In the genomic region with DNA sequence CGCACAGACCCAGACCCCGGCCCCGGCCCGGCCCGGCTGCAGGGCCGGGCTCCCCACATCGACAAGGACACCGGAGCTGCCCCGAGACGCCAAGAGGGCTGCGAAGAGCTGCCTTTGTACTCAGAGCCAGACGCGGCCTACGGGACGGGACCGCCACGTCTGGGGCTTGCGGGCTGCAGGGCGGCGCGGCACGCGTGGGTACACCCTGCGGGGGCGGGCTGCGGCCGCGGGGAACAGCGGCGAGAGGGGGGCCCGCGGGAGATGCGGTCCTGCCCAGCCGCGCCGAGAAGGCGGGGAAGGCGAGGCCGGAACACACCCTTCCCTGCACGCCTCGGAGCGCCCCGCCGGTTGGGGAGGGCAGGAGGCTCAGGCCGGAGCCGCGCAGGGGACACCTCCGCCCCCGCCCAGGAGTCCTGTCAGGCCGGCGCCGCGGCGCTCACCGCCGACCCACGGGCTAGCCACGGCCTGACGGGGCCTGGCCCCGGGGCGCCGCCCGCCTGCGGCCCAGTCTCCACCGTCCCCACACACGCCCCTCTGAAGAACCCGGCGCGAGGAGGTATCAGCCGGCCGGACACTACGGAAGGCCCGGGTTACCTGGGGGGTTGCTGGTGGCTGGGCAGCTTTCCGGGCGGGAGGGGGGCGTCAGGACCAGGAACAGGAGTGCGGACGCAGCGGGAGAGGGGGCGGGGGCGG, we compare ENCODE assay signal across 8 cellular contexts. TPM values are rescaled to one million over a fixed set of nuclear protein-coding genes. Genes with fewer than 3 reads are reported as not detected.
DNase-seq lines count a peak whose midpoint lies in the region; ATAC-seq and TF ChIP-seq lines count a peak whose summit lies in the region.

No MANE protein-coding gene starts in this region.

- DNase-seq in RPMI7951 (ENCODE audit: low read depth) (peak; percentile 23), left ventricle myocardium inferior (peak; percentile 53), sciatic nerve (ENCODE audit: low spot score) (peak; percentile 70), NCI-H2107 (lab: John Stamatoyannopoulos, UW) (no peak)

- no peaks in the 10 kb centered on the region for H3K36me3 ChIP-seq in left ventricle myocardium inferior

- H3K9me3 Mint-ChIP-seq in activated naive CD4-positive, alpha-beta T cell treated with anti-CD3 and anti-CD28 coated beads, Interleukin-2, amount 50 U/mL, for 24 hours = no peaks in the 10 kb centered on the region

- H3K4me3 Mint-ChIP-seq in activated naive CD4-positive, alpha-beta T cell treated with anti-CD3 and anti-CD28 coated beads, Interleukin-2, amount 50 U/mL, for 24 hours = peak overlapping the region; percentile 91

- TF ChIP-seq CTCF in left ventricle myocardium inferior (IDR thresholded peaks at IDR 0.05; ENCODE audit: borderline replicate concordance) = no peak

- H3K9me3 ChIP-seq in left ventricle myocardium inferior (replicated peaks) = no peaks in the 10 kb centered on the region

- peak overlapping the region; percentile 96 for H3K27ac Mint-ChIP-seq in activated naive CD4-positive, alpha-beta T cell treated with anti-CD3 and anti-CD28 coated beads, Interleukin-2, amount 50 U/mL, for 24 hours

- peaks cover 60% of the 10 kb centered on the region for H3K4me1 ChIP-seq in left ventricle myocardium inferior

- H3K27me3 ChIP-seq in left ventricle myocardium inferior (ENCODE audit: low read depth) = no peaks in the 10 kb centered on the region

- ATAC-seq in GM18498 (IDR thresholded peaks at IDR 0.05; ENCODE audit: unreplicated experiment) = peak; percentile 32
- peak; percentile 35 for ATAC-seq in HG02642 (IDR thresholded peaks at IDR 0.05; ENCODE audit: poor library complexity, unreplicated experiment)
- ATAC-seq in sciatic nerve = peak; percentile 48
- ATAC-seq in GM21367 (IDR thresholded peaks at IDR 0.05; ENCODE audit: unreplicated experiment) = no peak

- peak overlapping the region; percentile 91 for H3K4me3 ChIP-seq in left ventricle myocardium inferior

- no peaks in the 10 kb centered on the region for H3K36me3 Mint-ChIP-seq in activated naive CD4-positive, alpha-beta T cell treated with anti-CD3 and anti-CD28 coated beads, Interleukin-2, amount 50 U/mL, for 24 hours

- H3K27me3 Mint-ChIP-seq in activated naive CD4-positive, alpha-beta T cell treated with anti-CD3 and anti-CD28 coated beads, Interleukin-2, amount 50 U/mL, for 24 hours = no peaks in the 10 kb centered on the region

- H3K27ac ChIP-seq in left ventricle myocardium inferior (replicated peaks) = peak overlapping the region; percentile 96

- peaks cover 53% of the 10 kb centered on the region for H3K4me1 Mint-ChIP-seq in activated naive CD4-positive, alpha-beta T cell treated with anti-CD3 and anti-CD28 coated beads, Interleukin-2, amount 50 U/mL, for 24 hours

- intact Hi-C loops in left ventricle myocardium inferior (cut with micrococcal nuclease) (no loop called here), sciatic nerve (cut with DNase I) (loop anchor here (10.0 kb wide), 1 partner anchor 194 kb away; no protein-coding TSS in a partner anchor)

RNA-seq across cellular contexts. Expression of a gene that starts 0.5 kb away (rescaled TPM):
- 25.1 and 34.5 TPM in 2 replicates for total RNA-seq in RPMI7951 (2014; rRNA removed; shearing (Covaris generic))
- 51.3 TPM for total RNA-seq in left ventricle myocardium inferior
- total RNA-seq in sciatic nerve = 67.7 TPM
